ENCODE assay signal across 18 cellular contexts in genomic region chr7:5216931-5217330, GRCh38. TPM values are rescaled to one million over a fixed set of nuclear protein-coding genes. Genes with fewer than 3 reads are reported as not detected.
DNase-seq lines count a peak whose midpoint lies in the region; ATAC-seq, FAIRE-seq and TF ChIP-seq lines count a peak whose summit lies in the region.
"Had no signal": no experiment of that assay in that cellular context is flagged by ENCODE, and none has a peak within 500 bp of the region (broad histone marks: within the 10 kb centered on the region; RNA-seq: fewer than 3 reads in every experiment).

No MANE protein-coding gene starts in this region.

- no peak overlapping the region for H3K27ac ChIP-seq in spleen
- H3K27ac ChIP-seq in thyroid gland, result no peak overlapping the region
- H3K27ac ChIP-seq: 22Rv1, BLaER1, GM23248, HL-60 had no signal

- TF ChIP-seq CTCF in spleen (IDR thresholded peaks at IDR 0.05 in 8 of 11, conservative IDR thresholded peaks at IDR 0.05 in 3 of 11) (no peak), thyroid gland (IDR thresholded peaks at IDR 0.05) (no peak)

- DNase-seq in activated CD4-positive, CD25-positive, alpha-beta regulatory T cell treated with anti-CD3 and anti-CD28 coated beads, Interleukin-2, amount 50 U/mL, for 72 hours, result peak; percentile 13
- DNase-seq in GM12892 (ENCODE audit: insufficient read length) (no peak), mesenteric fat pad (ENCODE audit: low spot score) (peak; percentile 26), spleen (peak; percentile 46), 8988T (no peak), thyroid gland (no peak)
- DNase-seq: AML-193; CD8-positive, alpha-beta memory T cell; GF-D8; GM23248 had no signal

- 96 to 99% (median 97%) methylated on average over 11 of the region's 11 CpGs for WGBS in spleen, 5 donors
- WGBS in thyroid gland, 2 donors, result 96% methylated on average over 11 of the region's 11 CpGs

- H3K9me3 ChIP-seq in spleen (no peaks in the 10 kb centered on the region), thyroid gland (no peaks in the 10 kb centered on the region)
- H3K9me3 ChIP-seq: BLaER1, Caco-2 had no signal

- H3K36me3 ChIP-seq in spleen (peaks cover 2 to 100% (median 76%) of the 10 kb centered on the region in 6 donors), thyroid gland (peaks cover 37 to 47% of the 10 kb centered on the region in 2 donors)

- no peaks in the 10 kb centered on the region for H3K9me3 Mint-ChIP-seq in activated T-helper 17 cell treated with anti-CD3 and anti-CD28 coated beads, Interleukin-2, amount 50 U/mL, for 72 hours
- H3K9me3 Mint-ChIP-seq: CD8-positive, alpha-beta memory T cell had no signal

- H3K27me3 Mint-ChIP-seq in activated T-helper 17 cell treated with anti-CD3 and anti-CD28 coated beads, Interleukin-2, amount 50 U/mL, for 72 hours, result no peaks in the 10 kb centered on the region
- H3K27me3 Mint-ChIP-seq: CD8-positive, alpha-beta memory T cell had no signal

- intact Hi-C loops in spleen (cut with DNase I; ENCODE audit: low total_unique reads) (no loop called here), thyroid gland (cut with DNase I) (no loop called here)

- H3K36me3 Mint-ChIP-seq in activated T-helper 17 cell treated with anti-CD3 and anti-CD28 coated beads, Interleukin-2, amount 50 U/mL, for 72 hours (ENCODE audit: low read depth), result peaks cover 94% of the 10 kb centered on the region

- no peak overlapping the region for H3K27ac Mint-ChIP-seq in activated T-helper 17 cell treated with anti-CD3 and anti-CD28 coated beads, Interleukin-2, amount 50 U/mL, for 72 hours
- H3K27ac Mint-ChIP-seq: CD8-positive, alpha-beta memory T cell had no signal

- H3K4me3 Mint-ChIP-seq in activated T-helper 17 cell treated with anti-CD3 and anti-CD28 coated beads, Interleukin-2, amount 50 U/mL, for 72 hours, result no peak overlapping the region
- H3K4me3 Mint-ChIP-seq: CD8-positive, alpha-beta memory T cell had no signal

- H3K4me1 Mint-ChIP-seq in activated T-helper 17 cell treated with anti-CD3 and anti-CD28 coated beads, Interleukin-2, amount 50 U/mL, for 72 hours, result no peaks in the 10 kb centered on the region

- FAIRE-seq in GM12892 (lab: Jason Lieb, UNC), result peak; percentile 50
- FAIRE-seq: H54 had no signal

- no peak for ATAC-seq in activated CD4-positive, CD25-positive, alpha-beta regulatory T cell treated with anti-CD3 and anti-CD28 coated beads, Interleukin-2, amount 50 U/mL, for 24 hours
- ATAC-seq in activated T-helper 17 cell treated with anti-CD3 and anti-CD28 coated beads, Interleukin-2, amount 50 U/mL, for 72 hours (replicated peaks), result no peak
- ATAC-seq: HCT116 had no signal

- H3K4me3 ChIP-seq in spleen (no peak overlapping the region), thyroid gland (replicated peaks in 1 of 3) (no peak overlapping the region)
- H3K4me3 ChIP-seq: BLaER1, GM23248 had no signal

- TF ChIP-seq POLR2A in GM12892 (IDR thresholded peaks at IDR 0.05; ENCODE audit: low read depth, low read length), result no peak
- no peak for TF ChIP-seq POLR2A in spleen (IDR thresholded peaks at IDR 0.05)
- TF ChIP-seq POLR2A in thyroid gland (IDR thresholded peaks at IDR 0.05), result no peak

- H3K4me1 ChIP-seq in spleen (peaks cover 4 to 32% (median 18%) of the 10 kb centered on the region in 6 donors), thyroid gland (peaks cover 4 to 14% of the 10 kb centered on the region in 2 donors)

- no peaks in the 10 kb centered on the region for H3K27me3 ChIP-seq in spleen (replicated peaks in 1 of 7)
- no peaks in the 10 kb centered on the region for H3K27me3 ChIP-seq in thyroid gland
- H3K27me3 ChIP-seq: BLaER1 had no signal

RNA-seq across cellular contexts. Expression of gene WIPI2, which starts 26.9 kb away (rescaled TPM):
- 45.0 TPM for polyA plus RNA-seq in GM12892 (2012; ENCODE audit: missing spikeins)
- total RNA-seq in mesenteric fat pad (65.9 TPM), spleen (10 to 100 TPM; 56.8 to 65.7 (median 64.0) TPM), thyroid gland (10 to 100 TPM; 64.1 to 85.2 (median 73.4) TPM)
- polyA plus RNA-seq in spleen, result 10 to 100 TPM; 32.6 to 38.2 (median 33.2) TPM
- 10 to 100 TPM; 37.9 to 49.7 TPM for total RNA-seq in activated T-helper 17 cell treated with anti-CD3 and anti-CD28 coated beads, Interleukin-2, amount 50 U/mL, for 72 hours

Comparison
In these comparisons a context has a peak if more than half of its experiments do, and no peak if none do; other contexts are left out.
1. DNase-seq: peak in activated CD4-positive, CD25-positive, alpha-beta regulatory T cell treated with anti-CD3 and anti-CD28 coated beads, Interleukin-2, amount 50 U/mL, for 72 hours (single experiment), mesenteric fat pad (single experiment) and spleen (single experiment); none in GM12892 (single experiment), 8988T (single experiment) and thyroid gland (0 of 2).